2 cellular contexts compared by ENCODE assay signal in the genomic region with DNA sequence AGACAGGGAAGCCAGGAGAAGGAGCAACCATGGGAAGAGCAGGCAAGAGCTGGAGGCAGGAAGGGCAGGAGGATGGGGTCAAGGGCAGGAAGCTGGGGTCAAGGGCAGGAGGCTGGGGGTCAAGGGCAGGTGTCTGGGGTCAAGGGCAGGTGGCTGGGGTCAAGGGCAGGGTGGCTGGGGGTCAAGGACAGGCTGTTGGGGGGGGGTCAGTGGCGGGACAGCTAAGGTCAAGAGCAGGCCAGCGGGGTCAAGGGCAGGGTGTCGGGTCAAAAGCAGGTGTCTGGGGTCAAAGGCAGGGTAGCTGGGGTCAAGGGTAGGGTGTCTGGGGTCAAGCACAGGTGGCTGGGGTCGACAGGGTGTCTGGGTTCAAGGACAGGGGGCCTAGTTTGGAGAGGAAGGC.
TF ChIP-seq lines count a peak whose summit lies in the region.

No MANE protein-coding gene starts in this region.

TF ChIP-seq in A549, 52 proteins besides CTCF, POLR2A, EP300 and RAD21:
- TF ChIP-seq ESRRA (IDR thresholded peaks at IDR 0.05; ENCODE audit: borderline replicate concordance, low read length) (peak; percentile 95), CBX2 (IDR thresholded peaks at IDR 0.05; ENCODE audit: borderline replicate concordance, low read depth) (no peak), ZFP36 (IDR thresholded peaks at IDR 0.05; ENCODE audit: borderline replicate concordance, partially characterized antibody) (no peak)
TF ChIP-seq in A549: peak in this region for 1.

TF ChIP-seq in HepG2, 621 proteins besides CTCF, POLR2A, EP300 and RAD21:
- TF ChIP-seq STAT5B (CRISPR knock-in tag; IDR thresholded peaks at IDR 0.05), result no peak
- TF ChIP-seq ESRRA (CRISPR knock-in tag; IDR thresholded peaks at IDR 0.05; ENCODE audit: low read depth), result peak; percentile 78; the same call in 1 of the 2 replicates
- TF ChIP-seq NR2C2 (CRISPR knock-in tag; IDR thresholded peaks at IDR 0.05; ENCODE audit: borderline replicate concordance), result peak; percentile 26; the same call in 1 of the 2 replicates
- no peak for TF ChIP-seq NBN (conservative IDR thresholded peaks at IDR 0.05)
- peak; percentile 70; the same call in 1 of the 2 replicates for TF ChIP-seq NCOR1 (IDR thresholded peaks at IDR 0.05; ENCODE audit: borderline replicate concordance, low read length)
- peak in 1 of 2 experiments; percentile 77; a peak in 1 of 4 replicates for TF ChIP-seq NR2F1 (CRISPR knock-in tag; IDR thresholded peaks at IDR 0.05)
- TF ChIP-seq NFIC (IDR thresholded peaks at IDR 0.05; ENCODE audit: low read length), result no peak
- TF ChIP-seq GPN1 (CRISPR knock-in tag; IDR thresholded peaks at IDR 0.05; ENCODE audit: borderline replicate concordance), result no peak
- peak; percentile 90 for TF ChIP-seq SKI (IDR thresholded peaks at IDR 0.05; ENCODE audit: partially characterized antibody)
- peak; percentile 83 for TF ChIP-seq TBL1XR1 (IDR thresholded peaks at IDR 0.05; ENCODE audit: borderline replicate concordance, low read length, partially characterized antibody)
- peak; percentile 63 for TF ChIP-seq NR2F6 (IDR thresholded peaks at IDR 0.05)
- no peak for TF ChIP-seq NR2F6 (CRISPR knock-in tag; IDR thresholded peaks at IDR 0.05)
- no peak for TF ChIP-seq ERF (CRISPR knock-in tag; IDR thresholded peaks at IDR 0.05)
- TF ChIP-seq RARA (CRISPR knock-in tag; IDR thresholded peaks at IDR 0.05), result peak; percentile 73
- no peak for TF ChIP-seq SRSF1 (optimal IDR thresholded peaks at IDR 0.05; ENCODE audit: low read depth, low read length)
